11 cellular contexts compared by ENCODE assay signal in the genomic region with DNA sequence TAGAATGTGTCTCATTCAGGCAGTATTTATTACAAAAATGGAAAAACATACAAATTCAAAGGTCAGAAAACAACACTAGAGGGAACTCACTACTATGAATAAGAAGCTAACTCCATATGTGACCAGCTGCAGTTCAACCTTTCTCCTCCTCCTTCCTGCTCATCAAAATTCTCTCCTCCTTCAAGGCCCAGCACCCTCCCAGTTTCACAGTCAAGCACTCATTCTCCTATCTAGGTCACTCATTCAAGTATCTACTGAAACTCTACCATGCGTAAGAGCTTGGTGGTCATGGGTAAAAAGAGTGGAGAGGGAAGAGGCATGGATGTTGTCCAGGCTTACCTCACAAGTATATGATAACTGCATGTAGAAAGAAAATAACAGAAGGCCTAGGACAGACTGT. TPM values are rescaled to one million over a fixed set of nuclear protein-coding genes. Genes with fewer than 3 reads are reported as not detected.
A peak's percentile ranks its signal among the peaks of the same experiment; 100 is the strongest.
DNase-seq lines count a peak whose midpoint lies in the region; ATAC-seq and TF ChIP-seq lines count a peak whose summit lies in the region.
"Had no signal": no experiment of that assay in that cellular context is flagged by ENCODE, and none has a peak within 500 bp of the region (broad histone marks: within the 10 kb centered on the region; RNA-seq: fewer than 3 reads in every experiment).

No MANE protein-coding gene starts in this region.

- no peak overlapping the region for H3K4me3 Mint-ChIP-seq in effector memory CD8-positive, alpha-beta T cell
- H3K4me3 Mint-ChIP-seq in osteocyte (ENCODE audit: unreplicated experiment) = no peak overlapping the region

- intact Hi-C loops in colonic mucosa (cut with DNase I) = no loop called here

- no peaks in the 10 kb centered on the region for H3K36me3 ChIP-seq in colonic mucosa

- no peak overlapping the region for H3K9ac ChIP-seq in colonic mucosa (ENCODE audit: low read depth in 2 of 2, low read length in 2 of 2)

- ATAC-seq in GM18861 (IDR thresholded peaks at IDR 0.05; ENCODE audit: unreplicated experiment) = peak; percentile 45
- peak; percentile 43 for ATAC-seq in HG02852 (IDR thresholded peaks at IDR 0.05; ENCODE audit: unreplicated experiment)
- peak; percentile 22 for ATAC-seq in effector memory CD8-positive, alpha-beta T cell (replicated peaks)
- ATAC-seq in HG02884 (IDR thresholded peaks at IDR 0.05; ENCODE audit: unreplicated experiment) = no peak
- ATAC-seq: Panc1 had no signal

- H3K9me3 Mint-ChIP-seq in effector memory CD8-positive, alpha-beta T cell = peaks cover 0 to 2% of the 10 kb centered on the region in 2 donors
- peaks cover under 1% of the 10 kb centered on the region for H3K9me3 Mint-ChIP-seq in osteocyte (ENCODE audit: unreplicated experiment)

- no peaks in the 10 kb centered on the region for H3K36me3 Mint-ChIP-seq in effector memory CD8-positive, alpha-beta T cell (ENCODE audit: insufficient read depth)
- peaks cover 2% of the 10 kb centered on the region for H3K36me3 Mint-ChIP-seq in osteocyte (ENCODE audit: unreplicated experiment)

- no peak for DNase-seq in effector memory CD8-positive, alpha-beta T cell
- no peak for DNase-seq in osteocyte (ENCODE audit: extremely low spot score, unreplicated experiment)
- DNase-seq in colonic mucosa = no peak
- no peak for DNase-seq in NCI-H1694 (lab: John Stamatoyannopoulos, UW)
- DNase-seq: Calu3; stimulated activated CD8-positive, alpha-beta memory T cell treated with anti-CD3 and anti-CD28 coated beads, Interleukin-4, amount 100 ng/mL, for 48 hours; T-helper 9 cell had no signal

- H3K27me3 Mint-ChIP-seq in effector memory CD8-positive, alpha-beta T cell = no peaks in the 10 kb centered on the region
- no peaks in the 10 kb centered on the region for H3K27me3 Mint-ChIP-seq in osteocyte (ENCODE audit: unreplicated experiment)

- no peaks in the 10 kb centered on the region for H3K9me3 ChIP-seq in colonic mucosa

- no peak overlapping the region for H3K4me3 ChIP-seq in colonic mucosa

- peaks cover 5% of the 10 kb centered on the region for H3K4me1 ChIP-seq in colonic mucosa

- TF ChIP-seq CTCF in osteocyte (IDR thresholded peaks at IDR 0.05) = no peak
- TF ChIP-seq CTCF in colonic mucosa (IDR thresholded peaks at IDR 0.05) = no peak

- H3K4me1 Mint-ChIP-seq in effector memory CD8-positive, alpha-beta T cell (ENCODE audit: low read depth in 2 of 2) = peaks cover 30 to 47% of the 10 kb centered on the region in 2 donors
- H3K4me1 Mint-ChIP-seq in osteocyte (ENCODE audit: unreplicated experiment) = peaks cover 44% of the 10 kb centered on the region

- H3K27ac Mint-ChIP-seq in effector memory CD8-positive, alpha-beta T cell = peak overlapping the region; percentile 15 to 71
- peak overlapping the region; percentile 38 for H3K27ac Mint-ChIP-seq in osteocyte (ENCODE audit: unreplicated experiment)

- no peak overlapping the region for H3K27ac ChIP-seq in colonic mucosa

- H3K27me3 ChIP-seq in colonic mucosa = no peaks in the 10 kb centered on the region

RNA-seq across cellular contexts. Expression of a gene that starts 27.6 kb away (rescaled TPM):
- 108 and 109 TPM in 2 replicates for total RNA-seq in osteocyte
- 10 to 100 TPM; 55.1 to 92.5 TPM for total RNA-seq in colonic mucosa
